Comparison of ENCODE assay signal across 15 cellular contexts in the genomic region with DNA sequence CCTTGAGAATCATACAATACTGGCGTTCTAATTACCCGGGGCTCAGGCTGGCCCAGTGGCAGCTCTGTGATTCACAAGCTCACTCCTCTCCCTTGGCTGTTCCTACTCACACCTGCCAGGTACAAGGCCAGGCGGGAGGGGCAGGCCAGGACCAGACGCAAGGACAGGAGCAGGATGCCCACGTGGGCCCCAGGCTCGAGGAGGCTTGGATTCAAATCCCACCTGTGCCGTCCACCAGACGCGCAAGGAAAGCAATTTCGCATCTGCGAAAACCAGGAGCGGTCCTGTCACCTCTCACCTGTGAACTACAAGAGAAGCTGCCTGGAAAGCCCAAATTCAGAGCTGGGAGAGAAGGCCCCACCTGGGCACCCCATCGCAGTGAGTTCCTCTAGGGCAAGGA. TPM values are rescaled to one million over a fixed set of nuclear protein-coding genes. Genes with fewer than 3 reads are reported as not detected.
A peak's percentile ranks its signal among the peaks of the same experiment; 100 is the strongest.
DNase-seq lines count a peak whose midpoint lies in the region; ATAC-seq and TF ChIP-seq lines count a peak whose summit lies in the region.
"Had no signal": no experiment of that assay in that cellular context is flagged by ENCODE, and none has a peak within 500 bp of the region (broad histone marks: within the 10 kb centered on the region; RNA-seq: fewer than 3 reads in every experiment).

No MANE protein-coding gene starts in this region.

- H3K4me1 ChIP-seq in CD4-positive, alpha-beta memory T cell (ENCODE audit: insufficient read depth, low read length), result peaks cover 96% of the 10 kb centered on the region
- no peaks in the 10 kb centered on the region for H3K4me1 ChIP-seq in gastroesophageal sphincter

- POLR2A ChIA-PET in CD4-positive, alpha-beta memory T cell (lab: Charles Lee; ENCODE audit: partially characterized antibody), result interaction anchor here (66.7 to 87.2 kb wide), 2 partner anchors 6 to 23 kb away, joined by 6015 read pairs; partner anchors contain the start of gene BCL11B
- POLR2A ChIA-PET in activated CD8-positive, alpha-beta T cell treated with anti-CD3 and anti-CD28 coated beads, Interleukin-2, amount 10 ng/mL, durations not matched to agents 7 days and 5 days (lab: Charles Lee), result interaction anchor here (1.0 to 1.6 kb wide), 4 partner anchors 9 to 51 kb away, joined by 3 to 5 read pairs (median 3); partner anchors contain the start of gene BCL11B

- no peak overlapping the region for H3K4me3 ChIP-seq in CD4-positive, alpha-beta memory T cell (ENCODE audit: low read length in 2 of 2)
- no peak overlapping the region for H3K4me3 ChIP-seq in gastroesophageal sphincter
- H3K4me3 ChIP-seq: GM23338 had no signal

- no peak for ATAC-seq in activated CD8-positive, alpha-beta memory T cell treated with anti-CD3 and anti-CD28 coated beads, Interleukin-2, amount 10 ng/mL, durations not matched to agents 7 days and 5 days
- no peak for ATAC-seq in activated CD8-positive, alpha-beta T cell treated with anti-CD3 and anti-CD28 coated beads, Interleukin-2, amount 10 ng/mL, durations not matched to agents 7 days and 5 days
- ATAC-seq in effector memory CD8-positive, alpha-beta T cell (replicated peaks), result no peak
- ATAC-seq in GM21360 (IDR thresholded peaks at IDR 0.05; ENCODE audit: unreplicated experiment) (no peak), gastroesophageal sphincter (no peak)
- ATAC-seq in stimulated activated memory B cell treated with anti-CD40 and anti-IgM and Interleukin-4, amounts not matched to agents 10 μg/mL and 1 μg/mL and 100 μg/mL, for 72 hours, result no peak
- ATAC-seq: GM23338 had no signal

- no peak overlapping the region for H3K4me3 Mint-ChIP-seq in activated CD8-positive, alpha-beta memory T cell treated with anti-CD3 and anti-CD28 coated beads, Interleukin-2, amount 10 ng/mL, durations not matched to agents 7 days and 5 days
- peak overlapping the region in 5 of 8 donors; percentile 13 to 94 (median 31) for H3K4me3 Mint-ChIP-seq in CD4-positive, alpha-beta memory T cell
- no peak overlapping the region for H3K4me3 Mint-ChIP-seq in activated CD8-positive, alpha-beta T cell treated with anti-CD3 and anti-CD28 coated beads, Interleukin-2, amount 10 ng/mL, durations not matched to agents 7 days and 5 days
- H3K4me3 Mint-ChIP-seq in effector memory CD8-positive, alpha-beta T cell, result peak overlapping the region; percentile 53 to 81
- no peak overlapping the region for H3K4me3 Mint-ChIP-seq in stimulated activated memory B cell treated with anti-CD40 and anti-IgM and Interleukin-4, amounts not matched to agents 10 μg/mL and 1 μg/mL and 100 μg/mL, for 72 hours
- H3K4me3 Mint-ChIP-seq: GM23338 had no signal

- no peaks in the 10 kb centered on the region for H3K9me3 Mint-ChIP-seq in activated CD8-positive, alpha-beta memory T cell treated with anti-CD3 and anti-CD28 coated beads, Interleukin-2, amount 10 ng/mL, durations not matched to agents 7 days and 5 days (ENCODE audit: low read depth)
- H3K9me3 Mint-ChIP-seq in CD4-positive, alpha-beta memory T cell, result peaks cover 0 to 3% (median 0%) of the 10 kb centered on the region in 8 donors
- no peaks in the 10 kb centered on the region for H3K9me3 Mint-ChIP-seq in activated CD8-positive, alpha-beta T cell treated with anti-CD3 and anti-CD28 coated beads, Interleukin-2, amount 10 ng/mL, durations not matched to agents 7 days and 5 days (ENCODE audit: insufficient read depth)
- no peaks in the 10 kb centered on the region for H3K9me3 Mint-ChIP-seq in effector memory CD8-positive, alpha-beta T cell
- H3K9me3 Mint-ChIP-seq in stimulated activated memory B cell treated with anti-CD40 and anti-IgM and Interleukin-4, amounts not matched to agents 10 μg/mL and 1 μg/mL and 100 μg/mL, for 72 hours, result peaks cover 15% of the 10 kb centered on the region
- H3K9me3 Mint-ChIP-seq: GM23338 had no signal

- WGBS in gastroesophageal sphincter (ENCODE audit: low coverage in 1 of 2), 2 donors, result 94 to 100% methylated on average over 2 to 3 of the region's 13 CpGs

- H3K27me3 Mint-ChIP-seq in activated CD8-positive, alpha-beta memory T cell treated with anti-CD3 and anti-CD28 coated beads, Interleukin-2, amount 10 ng/mL, durations not matched to agents 7 days and 5 days, result no peaks in the 10 kb centered on the region
- H3K27me3 Mint-ChIP-seq in CD4-positive, alpha-beta memory T cell, result no peaks in the 10 kb centered on the region
- no peaks in the 10 kb centered on the region for H3K27me3 Mint-ChIP-seq in activated CD8-positive, alpha-beta T cell treated with anti-CD3 and anti-CD28 coated beads, Interleukin-2, amount 10 ng/mL, durations not matched to agents 7 days and 5 days (ENCODE audit: low read depth)
- no peaks in the 10 kb centered on the region for H3K27me3 Mint-ChIP-seq in effector memory CD8-positive, alpha-beta T cell
- H3K27me3 Mint-ChIP-seq in stimulated activated memory B cell treated with anti-CD40 and anti-IgM and Interleukin-4, amounts not matched to agents 10 μg/mL and 1 μg/mL and 100 μg/mL, for 72 hours, result no peaks in the 10 kb centered on the region

- no peak for TF ChIP-seq CTCF in gastroesophageal sphincter (IDR thresholded peaks at IDR 0.05)

- H3K36me3 ChIP-seq in CD4-positive, alpha-beta memory T cell (ENCODE audit: insufficient read depth, low read length), result peaks cover 45% of the 10 kb centered on the region
- no peaks in the 10 kb centered on the region for H3K36me3 ChIP-seq in gastroesophageal sphincter

- DNase-seq in activated CD8-positive, alpha-beta memory T cell treated with anti-CD3 and anti-CD28 coated beads, Interleukin-2, amount 10 ng/mL, durations not matched to agents 7 days and 5 days, result no peak
- no peak for DNase-seq in activated CD8-positive, alpha-beta memory T cell treated with anti-CD3 and anti-CD28 coated beads, Interleukin-2, amount 50 U/mL, for 48 hours
- DNase-seq in CD4-positive, alpha-beta memory T cell, result no peak
- DNase-seq in activated CD8-positive, alpha-beta T cell treated with anti-CD3 and anti-CD28 coated beads, Interleukin-2, amount 10 ng/mL, durations not matched to agents 7 days and 5 days, result no peak
- no peak for DNase-seq in effector memory CD8-positive, alpha-beta T cell
- DNase-seq: DMS 273 treated with DMSO at 0.1 percent for 48 hours, NCI-H1417 treated with DMSO at 0.1 percent for 48 hours, NCI-H2029, NCI-H2171 treated with DMSO at 0.1 percent for 48 hours, NCI-H510A treated with DMSO at 0.1 percent for 48 hours had no signal

- no peak for TF ChIP-seq POLR2A in gastroesophageal sphincter (IDR thresholded peaks at IDR 0.05)

- H3K27me3 ChIP-seq in CD4-positive, alpha-beta memory T cell (ENCODE audit: insufficient read depth, low read length), result no peaks in the 10 kb centered on the region
- peaks cover 38% of the 10 kb centered on the region for H3K27me3 ChIP-seq in gastroesophageal sphincter

- CTCF ChIA-PET in activated CD8-positive, alpha-beta memory T cell treated with anti-CD3 and anti-CD28 coated beads, Interleukin-2, amount 10 ng/mL, durations not matched to agents 7 days and 5 days (lab: Charles Lee), result interaction anchor here (1.6 to 1.8 kb wide), 3 partner anchors 8 to 45 kb away, joined by 4 to 7 read pairs (median 5); no protein-coding TSS in a partner anchor
- CTCF ChIA-PET in CD4-positive, alpha-beta memory T cell (lab: Charles Lee; ENCODE audit: partially characterized antibody), result interaction anchor here (1.1 to 3.1 kb wide), 2 partner anchors 11 to 44 kb away, joined by 3 to 15 read pairs; no protein-coding TSS in a partner anchor
- CTCF ChIA-PET in activated CD8-positive, alpha-beta T cell treated with anti-CD3 and anti-CD28 coated beads, Interleukin-2, amount 10 ng/mL, durations not matched to agents 7 days and 5 days (lab: Charles Lee), result interaction anchor here (0.6 to 4.7 kb wide), 3 partner anchors 9 to 53 kb away, joined by 4 to 24 read pairs (median 6); no protein-coding TSS in a partner anchor

- no peak for TF ChIP-seq EP300 in gastroesophageal sphincter (IDR thresholded peaks at IDR 0.05)

- H3K36me3 Mint-ChIP-seq in activated CD8-positive, alpha-beta memory T cell treated with anti-CD3 and anti-CD28 coated beads, Interleukin-2, amount 10 ng/mL, durations not matched to agents 7 days and 5 days, result peaks cover 52% of the 10 kb centered on the region
- peaks cover 47 to 81% of the 10 kb centered on the region in 2 donors for H3K36me3 Mint-ChIP-seq in CD4-positive, alpha-beta memory T cell
- H3K36me3 Mint-ChIP-seq in activated CD8-positive, alpha-beta T cell treated with anti-CD3 and anti-CD28 coated beads, Interleukin-2, amount 10 ng/mL, durations not matched to agents 7 days and 5 days (ENCODE audit: low read depth), result peaks cover 76% of the 10 kb centered on the region
- peaks cover 80% of the 10 kb centered on the region for H3K36me3 Mint-ChIP-seq in effector memory CD8-positive, alpha-beta T cell (ENCODE audit: insufficient read depth)
- H3K36me3 Mint-ChIP-seq in stimulated activated memory B cell treated with anti-CD40 and anti-IgM and Interleukin-4, amounts not matched to agents 10 μg/mL and 1 μg/mL and 100 μg/mL, for 72 hours, result no peaks in the 10 kb centered on the region

- H3K27ac ChIP-seq in CD4-positive, alpha-beta memory T cell (ENCODE audit: low read depth, low read length), result peak overlapping the region; percentile 21
- H3K27ac ChIP-seq in gastroesophageal sphincter, result no peak overlapping the region

- no peaks in the 10 kb centered on the region for H3K9me3 ChIP-seq in CD4-positive, alpha-beta memory T cell (ENCODE audit: control insufficient read depth in 1 of 2, low read length in 2 of 2)
- H3K9me3 ChIP-seq in gastroesophageal sphincter, result no peaks in the 10 kb centered on the region

- peaks cover 86% of the 10 kb centered on the region for H3K4me1 Mint-ChIP-seq in activated CD8-positive, alpha-beta memory T cell treated with anti-CD3 and anti-CD28 coated beads, Interleukin-2, amount 10 ng/mL, durations not matched to agents 7 days and 5 days
- H3K4me1 Mint-ChIP-seq in CD4-positive, alpha-beta memory T cell, result peaks cover 76 to 98% (median 87%) of the 10 kb centered on the region in 4 donors
- H3K4me1 Mint-ChIP-seq in activated CD8-positive, alpha-beta T cell treated with anti-CD3 and anti-CD28 coated beads, Interleukin-2, amount 10 ng/mL, durations not matched to agents 7 days and 5 days (ENCODE audit: low read depth), result peaks cover 90% of the 10 kb centered on the region
- H3K4me1 Mint-ChIP-seq in effector memory CD8-positive, alpha-beta T cell (ENCODE audit: low read depth in 2 of 2), result peaks cover 78 to 89% of the 10 kb centered on the region in 2 donors
- H3K4me1 Mint-ChIP-seq in stimulated activated memory B cell treated with anti-CD40 and anti-IgM and Interleukin-4, amounts not matched to agents 10 μg/mL and 1 μg/mL and 100 μg/mL, for 72 hours, result no peaks in the 10 kb centered on the region

- intact Hi-C loops in CD4-positive, alpha-beta memory T cell (cut with micrococcal nuclease), result no loop called here

- H3K27ac Mint-ChIP-seq in activated CD8-positive, alpha-beta memory T cell treated with anti-CD3 and anti-CD28 coated beads, Interleukin-2, amount 10 ng/mL, durations not matched to agents 7 days and 5 days, result peak overlapping the region; percentile 9
- peak overlapping the region; percentile 42 to 99 (median 88) for H3K27ac Mint-ChIP-seq in CD4-positive, alpha-beta memory T cell
- peak overlapping the region; percentile 55 for H3K27ac Mint-ChIP-seq in activated CD8-positive, alpha-beta T cell treated with anti-CD3 and anti-CD28 coated beads, Interleukin-2, amount 10 ng/mL, durations not matched to agents 7 days and 5 days
- H3K27ac Mint-ChIP-seq in effector memory CD8-positive, alpha-beta T cell, result peak overlapping the region; percentile 82 to 99
- no peak overlapping the region for H3K27ac Mint-ChIP-seq in stimulated activated memory B cell treated with anti-CD40 and anti-IgM and Interleukin-4, amounts not matched to agents 10 μg/mL and 1 μg/mL and 100 μg/mL, for 72 hours
- H3K27ac Mint-ChIP-seq: GM23338 had no signal

RNA-seq across cellular contexts. Expression of gene BCL11B, which starts 50.6 kb away (rescaled TPM):
- 10 to 100 TPM; 53.0 to 66.2 TPM for total RNA-seq in activated CD8-positive, alpha-beta memory T cell treated with anti-CD3 and anti-CD28 coated beads, Interleukin-2, amount 10 ng/mL, durations not matched to agents 7 days and 5 days
- 100 to 1,000 TPM; 163 to 165 TPM for total RNA-seq in CD4-positive, alpha-beta memory T cell
- polyA plus RNA-seq in CD4-positive, alpha-beta memory T cell, result 10 to 100 TPM in 1 of 2 donors, 1 to 10 TPM in 1; 2.6 to 11.6 TPM
- 10 to 100 TPM; 68.6 to 70.6 TPM for total RNA-seq in activated CD8-positive, alpha-beta T cell treated with anti-CD3 and anti-CD28 coated beads, Interleukin-2, amount 10 ng/mL, durations not matched to agents 7 days and 5 days
- 1 to 10 TPM in 1 of 4 donors, under 1 TPM in 3; under 0.01 to 1.1 (median 0.39) TPM for total RNA-seq in gastroesophageal sphincter
- total RNA-seq: LHCN-M2 had no signal

Comparison
In these comparisons a context has a peak if more than half of its experiments do, and no peak if none do; other contexts are left out.
1. H3K4me3 Mint-ChIP-seq: peak in CD4-positive, alpha-beta memory T cell (5 of 8) and effector memory CD8-positive, alpha-beta T cell (2 of 2); none in activated CD8-positive, alpha-beta memory T cell treated with anti-CD3 and anti-CD28 coated beads, Interleukin-2, amount 10 ng/mL, durations not matched to agents 7 days and 5 days (single experiment), activated CD8-positive, alpha-beta T cell treated with anti-CD3 and anti-CD28 coated beads, Interleukin-2, amount 10 ng/mL, durations not matched to agents 7 days and 5 days (single experiment) and stimulated activated memory B cell treated with anti-CD40 and anti-IgM and Interleukin-4, amounts not matched to agents 10 μg/mL and 1 μg/mL and 100 μg/mL, for 72 hours (single experiment).
2. RNA of gene BCL11B, which starts 50.6 kb away (total RNA-seq): 163 to 165 TPM in CD4-positive, alpha-beta memory T cell, 68.6 to 70.6 TPM in activated CD8-positive, alpha-beta T cell treated with anti-CD3 and anti-CD28 coated beads, Interleukin-2, amount 10 ng/mL, durations not matched to agents 7 days and 5 days and 53.0 to 66.2 TPM in activated CD8-positive, alpha-beta memory T cell treated with anti-CD3 and anti-CD28 coated beads, Interleukin-2, amount 10 ng/mL, durations not matched to agents 7 days and 5 days; under 0.01 to 1.1 TPM in gastroesophageal sphincter; every median in the first group is over 10 times any median in the second.